In genomic region chr5:82168294-82168693, GRCh38 we compare ENCODE assay signal across 24 cellular contexts.
DNase-seq lines count a peak whose midpoint lies in the region; ATAC-seq and TF ChIP-seq lines count a peak whose summit lies in the region.
"Had no signal": no experiment of that assay in that cellular context is flagged by ENCODE, and none has a peak within 500 bp of the region (broad histone marks: within the 10 kb centered on the region; RNA-seq: fewer than 3 reads in every experiment).

No MANE protein-coding gene starts in this region.

- no peak overlapping the region for H2BK5ac ChIP-seq in H9 (ENCODE audit: insufficient read length, low read length)

- H2BK12ac ChIP-seq in H9 (ENCODE audit: insufficient read length, low read depth, low read length) = no peak overlapping the region

- H3K79me1 ChIP-seq in H9 (ENCODE audit: insufficient read depth, low read depth, low read length, poor library complexity, severe bottlenecking) = no peaks in the 10 kb centered on the region

- H3K4ac ChIP-seq in H9 (ENCODE audit: low read depth, low read length) = no peak overlapping the region

- no peaks in the 10 kb centered on the region for H3K9me3 ChIP-seq in H9 (ENCODE audit: control insufficient read depth, low read depth, low read length)
- H3K9me3 ChIP-seq in colonic mucosa = no peaks in the 10 kb centered on the region
- H3K9me3 ChIP-seq: A549; ascending aorta; BLaER1 treated with 17β-estradiol and CSF1 and Interleukin-3, amounts not matched to agents 10 nM and 100 nM; heart left ventricle; transverse colon had no signal

- H2BK20ac ChIP-seq in H9 (ENCODE audit: low read depth, low read length, poor library complexity, severe bottlenecking) = no peak overlapping the region

- no peaks in the 10 kb centered on the region for H3K23me2 ChIP-seq in H9 (ENCODE audit: insufficient read length, low read depth, low read length, poor library complexity, severe bottlenecking)

- H3K27me3 Mint-ChIP-seq in H9 (ENCODE audit: low read depth) (no peaks in the 10 kb centered on the region), WTC11 (ENCODE audit: low read depth) (no peaks in the 10 kb centered on the region)
- no peaks in the 10 kb centered on the region for H3K27me3 Mint-ChIP-seq in activated naive CD4-positive, alpha-beta T cell treated with anti-CD3 and anti-CD28 coated beads, Interleukin-2, amount 10 ng/mL, durations not matched to agents 7 days and 5 days
- no peaks in the 10 kb centered on the region for H3K27me3 Mint-ChIP-seq in activated T-cell treated with anti-CD3 and anti-CD28 coated beads, Interleukin-2, amount 50 U/mL, for 24 hours
- H3K27me3 Mint-ChIP-seq: activated CD4-positive, alpha-beta T cell treated with anti-CD3 and anti-CD28 coated beads for 36 hours had no signal

- DNase-seq in AG08395 (ENCODE audit: low spot score) = peak; percentile 41
- DNase-seq in H9 = no peak
- DNase-seq in WTC11 (ENCODE audit: low spot score) = no peak
- peak; percentile 53 for DNase-seq in fibroblast of villous mesenchyme (ENCODE audit: low read depth)
- DNase-seq in activated naive CD4-positive, alpha-beta T cell treated with anti-CD3 and anti-CD28 coated beads, Interleukin-2, amount 10 ng/mL, durations not matched to agents 7 days and 5 days = no peak
- DNase-seq in activated T-cell treated with anti-CD3 and anti-CD28 coated beads, Interleukin-2, amount 50 U/mL, for 24 hours = no peak
- DNase-seq in colonic mucosa = no peak
- no peak for DNase-seq in activated T-cell treated with anti-CD3 and anti-CD28 coated beads, Interleukin-2, amount 50 U/mL, for 48 hours
- DNase-seq: activated CD4-positive, alpha-beta T cell treated with anti-CD3 and anti-CD28 coated beads for 36 hours; H7; heart left ventricle; immature natural killer cell; NCI-H187; NCI-H69; stimulated activated CD8-positive, alpha-beta memory T cell treated with anti-CD3 and anti-CD28 coated beads, Interleukin-4, amount 100 ng/mL, for 48 hours; transverse colon had no signal

- no peak overlapping the region for H4K5ac ChIP-seq in H9 (ENCODE audit: insufficient read length, low read depth, low read length)

- H3K9ac ChIP-seq in H9 (ENCODE audit: extremely low read depth, insufficient read length, low read length) = no peak overlapping the region
- no peak overlapping the region for H3K9ac ChIP-seq in colonic mucosa (ENCODE audit: low read depth in 2 of 2, low read length in 2 of 2)
- H3K9ac ChIP-seq: BLaER1 treated with 17β-estradiol and CSF1 and Interleukin-3, amounts not matched to agents 10 nM and 100 nM; neural progenitor cell had no signal

- H2BK120ac ChIP-seq in H9 (ENCODE audit: low read depth, low read length, poor library complexity, severe bottlenecking) = no peak overlapping the region

- no peak overlapping the region for H3K18ac ChIP-seq in H9 (ENCODE audit: insufficient read length, low read depth, low read length)

- H3K56ac ChIP-seq in H9 (ENCODE audit: insufficient read length, low read depth, low read length) = no peak overlapping the region

- no peaks in the 10 kb centered on the region for H3K9me3 Mint-ChIP-seq in H9
- no peaks in the 10 kb centered on the region; the same call in 1 of the 2 replicates for H3K9me3 Mint-ChIP-seq in WTC11
- no peaks in the 10 kb centered on the region for H3K9me3 Mint-ChIP-seq in activated naive CD4-positive, alpha-beta T cell treated with anti-CD3 and anti-CD28 coated beads, Interleukin-2, amount 10 ng/mL, durations not matched to agents 7 days and 5 days
- no peaks in the 10 kb centered on the region for H3K9me3 Mint-ChIP-seq in activated T-cell treated with anti-CD3 and anti-CD28 coated beads, Interleukin-2, amount 50 U/mL, for 24 hours
- H3K9me3 Mint-ChIP-seq: activated naive CD4-positive, alpha-beta T cell treated with anti-CD3 and anti-CD28 coated beads, Interleukin-2, amount 50 U/mL, for 72 hours; activated T-helper 1 cell treated with anti-CD3 and anti-CD28 coated beads, Interleukin-12 subunit alpha, Interleukin-12 subunit beta, Interleukin-2, Interleukin-4 antibody, amounts not matched to agents 30 ng/mL and 10 ng/mL and 1 ng/mL, durations not matched to agents 14 hours and 24 hours and 36 hours; immature natural killer cell; neural progenitor cell had no signal

- H3K4me3 Mint-ChIP-seq in H9 (no peak overlapping the region), WTC11 (no peak overlapping the region)
- H3K4me3 Mint-ChIP-seq in activated naive CD4-positive, alpha-beta T cell treated with anti-CD3 and anti-CD28 coated beads, Interleukin-2, amount 10 ng/mL, durations not matched to agents 7 days and 5 days = no peak overlapping the region
- no peak overlapping the region for H3K4me3 Mint-ChIP-seq in activated T-cell treated with anti-CD3 and anti-CD28 coated beads, Interleukin-2, amount 50 U/mL, for 24 hours
- H3K4me3 Mint-ChIP-seq: activated CD4-positive, alpha-beta T cell treated with anti-CD3 and anti-CD28 coated beads for 36 hours; activated T-helper 1 cell treated with anti-CD3 and anti-CD28 coated beads, Interleukin-12 subunit alpha, Interleukin-12 subunit beta, Interleukin-2, Interleukin-4 antibody, amounts not matched to agents 30 ng/mL and 10 ng/mL and 1 ng/mL, durations not matched to agents 14 hours and 24 hours and 36 hours; immature natural killer cell; neural progenitor cell had no signal

- H3K4me1 Mint-ChIP-seq in H9 (peaks cover 34 to 46% of the 10 kb centered on the region in 2 experiments), WTC11 (peaks cover 43% of the 10 kb centered on the region)
- no peaks in the 10 kb centered on the region for H3K4me1 Mint-ChIP-seq in activated naive CD4-positive, alpha-beta T cell treated with anti-CD3 and anti-CD28 coated beads, Interleukin-2, amount 10 ng/mL, durations not matched to agents 7 days and 5 days
- peaks cover 15% of the 10 kb centered on the region for H3K4me1 Mint-ChIP-seq in activated T-cell treated with anti-CD3 and anti-CD28 coated beads, Interleukin-2, amount 50 U/mL, for 24 hours (ENCODE audit: low read depth)
- H3K4me1 Mint-ChIP-seq: immature natural killer cell had no signal

- intact Hi-C loops in colonic mucosa (cut with DNase I) = loop anchor here (5.0 to 10.0 kb wide), 3 partner anchors 323 to 741 kb away; partner anchors contain the start of gene SSBP2

- H3K14ac ChIP-seq in H9 (ENCODE audit: insufficient read depth, low read length) = no peak overlapping the region

- no peak overlapping the region for H3K27ac ChIP-seq in H9 (ENCODE audit: insufficient read length, low read depth, low read length)
- no peak overlapping the region for H3K27ac ChIP-seq in colonic mucosa
- H3K27ac ChIP-seq: A549; ascending aorta; BLaER1 treated with 17β-estradiol and CSF1 and Interleukin-3, amounts not matched to agents 10 nM and 100 nM; heart left ventricle; neural progenitor cell; transverse colon had no signal

- no peaks in the 10 kb centered on the region for H4K20me1 ChIP-seq in H9 (ENCODE audit: control insufficient read depth, insufficient read depth, insufficient read length)
- H4K20me1 ChIP-seq: BLaER1 treated with 17β-estradiol and CSF1 and Interleukin-3, amounts not matched to agents 10 nM and 100 nM had no signal

- TF ChIP-seq CTCF in H9 (conservative IDR thresholded peaks at IDR 0.05) (no peak), WTC11 (IDR thresholded peaks at IDR 0.05) (no peak), fibroblast of villous mesenchyme (IDR thresholded peaks at IDR 0.05; ENCODE audit: insufficient read depth, low read depth, low read length) (no peak), colonic mucosa (IDR thresholded peaks at IDR 0.05) (no peak)

- peak overlapping the region in 2 of 3 experiments; percentile 2 to 65; a peak in 3 of 7 replicates for H3K27ac Mint-ChIP-seq in H9
- H3K27ac Mint-ChIP-seq in WTC11 = 0 out of 2 replicates have a peak overlapping the region, but pooled peaks have one; percentile 0
- no peak overlapping the region for H3K27ac Mint-ChIP-seq in activated naive CD4-positive, alpha-beta T cell treated with anti-CD3 and anti-CD28 coated beads, Interleukin-2, amount 10 ng/mL, durations not matched to agents 7 days and 5 days
- H3K27ac Mint-ChIP-seq in activated T-cell treated with anti-CD3 and anti-CD28 coated beads, Interleukin-2, amount 50 U/mL, for 24 hours = no peak overlapping the region
- H3K27ac Mint-ChIP-seq: activated CD4-positive, alpha-beta T cell treated with anti-CD3 and anti-CD28 coated beads for 36 hours; activated naive CD4-positive, alpha-beta T cell treated with anti-CD3 and anti-CD28 coated beads, Interleukin-2, amount 50 U/mL, for 72 hours; activated T-helper 1 cell treated with anti-CD3 and anti-CD28 coated beads, Interleukin-12 subunit alpha, Interleukin-12 subunit beta, Interleukin-2, Interleukin-4 antibody, amounts not matched to agents 30 ng/mL and 10 ng/mL and 1 ng/mL, durations not matched to agents 14 hours and 24 hours and 36 hours; neural progenitor cell had no signal

- no peaks in the 10 kb centered on the region for H3K36me3 ChIP-seq in colonic mucosa
- H3K36me3 ChIP-seq: ascending aorta; BLaER1 treated with 17β-estradiol and CSF1 and Interleukin-3, amounts not matched to agents 10 nM and 100 nM; heart left ventricle; neural progenitor cell; transverse colon had no signal

- no peak overlapping the region for H3K23ac ChIP-seq in H9 (ENCODE audit: insufficient read length, low read depth, low read length)

- no peaks in the 10 kb centered on the region for H3K79me2 ChIP-seq in H9 (ENCODE audit: insufficient read depth, low read length)

- H4K91ac ChIP-seq in H9 (ENCODE audit: insufficient read length, low read depth, low read length) = no peak overlapping the region

- H3K27me3 ChIP-seq in H9 (ENCODE audit: insufficient read depth, low read length) (no peaks in the 10 kb centered on the region), colonic mucosa (no peaks in the 10 kb centered on the region)
- H3K27me3 ChIP-seq: ascending aorta; BLaER1 treated with 17β-estradiol and CSF1 and Interleukin-3, amounts not matched to agents 10 nM and 100 nM; heart left ventricle; neural progenitor cell; transverse colon had no signal

- H2AK5ac ChIP-seq in H9 (ENCODE audit: insufficient read length, low read length) = no peak overlapping the region

- H4K8ac ChIP-seq in H9 (replicated peaks; ENCODE audit: insufficient read length, low read depth, low read length) = no peak overlapping the region

- H3K36me3 Mint-ChIP-seq in H9 (ENCODE audit: insufficient read depth in 1 of 3, low read depth in 3 of 3) = peaks cover 0 to 4% (median 0%) of the 10 kb centered on the region in 3 experiments; a peak in 1 of 7 replicates
- no peaks in the 10 kb centered on the region for H3K36me3 Mint-ChIP-seq in WTC11
- no peaks in the 10 kb centered on the region for H3K36me3 Mint-ChIP-seq in activated naive CD4-positive, alpha-beta T cell treated with anti-CD3 and anti-CD28 coated beads, Interleukin-2, amount 10 ng/mL, durations not matched to agents 7 days and 5 days
- no peaks in the 10 kb centered on the region for H3K36me3 Mint-ChIP-seq in activated T-cell treated with anti-CD3 and anti-CD28 coated beads, Interleukin-2, amount 50 U/mL, for 24 hours (ENCODE audit: low read depth)
- H3K36me3 Mint-ChIP-seq: activated naive CD4-positive, alpha-beta T cell treated with anti-CD3 and anti-CD28 coated beads, Interleukin-2, amount 50 U/mL, for 72 hours; immature natural killer cell; neural progenitor cell had no signal

- POLR2A ChIA-PET in WTC11 (lab: Charles Lee) = no interaction called here

- no peak overlapping the region for H2AFZ ChIP-seq in H9 (ENCODE audit: low read length)
- H2AFZ ChIP-seq: neural progenitor cell had no signal

- no peak overlapping the region for H2BK15ac ChIP-seq in H9 (ENCODE audit: low read depth, low read length)

- H3K4me1 ChIP-seq in H9 (ENCODE audit: insufficient read depth, low read length) = peaks cover 5% of the 10 kb centered on the region; the same call in 1 of the 2 replicates
- H3K4me1 ChIP-seq in colonic mucosa = peaks cover 4% of the 10 kb centered on the region

- no peak overlapping the region for H3T11ph ChIP-seq in H9 (ENCODE audit: low read length)

- ATAC-seq in WTC11 = peak; percentile 27; the same call in 1 of the 2 replicates
- ATAC-seq: A549; activated CD4-positive, alpha-beta T cell treated with anti-CD3 and anti-CD28 coated beads for 36 hours; activated naive CD4-positive, alpha-beta T cell treated with anti-CD3 and anti-CD28 coated beads, Interleukin-2, amount 50 U/mL, for 72 hours; heart left ventricle; Right ventricle myocardium inferior; sciatic nerve had no signal

- H3K4me3 ChIP-seq in fibroblast of villous mesenchyme (ENCODE audit: low read depth, low read length) (no peak overlapping the region), colonic mucosa (no peak overlapping the region)
- H3K4me3 ChIP-seq: A549; ascending aorta; BLaER1 treated with 17β-estradiol and CSF1 and Interleukin-3, amounts not matched to agents 10 nM and 100 nM; heart left ventricle; neural progenitor cell; transverse colon had no signal

- CTCF ChIA-PET in WTC11 (lab: Charles Lee) = no interaction called here
- CTCF ChIA-PET in activated naive CD4-positive, alpha-beta T cell treated with anti-CD3 and anti-CD28 coated beads, Interleukin-2, amount 10 ng/mL, durations not matched to agents 7 days and 5 days (lab: Charles Lee) = no interaction called here

- H3K4me2 ChIP-seq in H9 (ENCODE audit: insufficient read depth, insufficient read length, low read length) = no peak overlapping the region
- H3K4me2 ChIP-seq: A549; BLaER1 treated with 17β-estradiol and CSF1 and Interleukin-3, amounts not matched to agents 10 nM and 100 nM; neural progenitor cell had no signal

Comparison
In these comparisons a context has a peak if more than half of its experiments do, and no peak if none do; other contexts are left out.
1. DNase-seq: peak in AG08395 (single experiment) and fibroblast of villous mesenchyme (single experiment); none in H9 (single experiment), WTC11 (single experiment), activated naive CD4-positive, alpha-beta T cell treated with anti-CD3 and anti-CD28 coated beads, Interleukin-2, amount 10 ng/mL, durations not matched to agents 7 days and 5 days (single experiment), activated T-cell treated with anti-CD3 and anti-CD28 coated beads, Interleukin-2, amount 50 U/mL, for 24 hours (single experiment), colonic mucosa (single experiment) and activated T-cell treated with anti-CD3 and anti-CD28 coated beads, Interleukin-2, amount 50 U/mL, for 48 hours (0 of 2).
2. H3K27ac Mint-ChIP-seq: peak in H9 (2 of 3) and WTC11 (single experiment); none in activated naive CD4-positive, alpha-beta T cell treated with anti-CD3 and anti-CD28 coated beads, Interleukin-2, amount 10 ng/mL, durations not matched to agents 7 days and 5 days (single experiment) and activated T-cell treated with anti-CD3 and anti-CD28 coated beads, Interleukin-2, amount 50 U/mL, for 24 hours (single experiment).